4 cellular contexts compared by ENCODE assay signal in genomic region chr11:129868626-129869025, GRCh38. TPM values are rescaled to one million over a fixed set of nuclear protein-coding genes. Genes with fewer than 3 reads are reported as not detected.
"Had no signal": no experiment of that assay in that cellular context is flagged by ENCODE, and none has a peak within 500 bp of the region (broad histone marks: within the 10 kb centered on the region; RNA-seq: fewer than 3 reads in every experiment).

No MANE protein-coding gene starts in this region.

RNA-seq across cellular contexts. Expression of gene TMEM45B, which starts 53.0 kb away (rescaled TPM):
- total RNA-seq: left cardiac atrium, left ventricle myocardium inferior, psoas muscle, skeletal muscle tissue had no signal
